10 cellular contexts compared by ENCODE assay signal in genomic region chr6:106692112-106692822, GRCh38.
DNase-seq lines count a peak whose midpoint lies in the region; ATAC-seq and TF ChIP-seq lines count a peak whose summit lies in the region.
"Had no signal": no experiment of that assay in that cellular context is flagged by ENCODE, and none has a peak within 500 bp of the region (broad histone marks: within the 10 kb centered on the region; RNA-seq: fewer than 3 reads in every experiment).

No MANE protein-coding gene starts in this region.

- no peaks in the 10 kb centered on the region for H3K36me3 Mint-ChIP-seq in natural killer cell

- no peak overlapping the region for H3K4me3 Mint-ChIP-seq in natural killer cell
- H3K4me3 Mint-ChIP-seq: central memory CD8-positive, alpha-beta T cell had no signal

- H3K4me1 Mint-ChIP-seq in natural killer cell = no peaks in the 10 kb centered on the region
- H3K4me1 Mint-ChIP-seq: central memory CD8-positive, alpha-beta T cell had no signal

- H3K27ac Mint-ChIP-seq in natural killer cell = no peak overlapping the region

- TF ChIP-seq CTCF in astrocyte of the cerebellum (IDR thresholded peaks at IDR 0.05; ENCODE audit: low read depth, low read length, missing control alignments) = no peak
- TF ChIP-seq CTCF in natural killer cell (IDR thresholded peaks at IDR 0.05) = no peak

- H3K4me3 ChIP-seq in astrocyte of the cerebellum (ENCODE audit: low read depth, low read length) = no peak overlapping the region

- in situ Hi-C loops in astrocyte of the cerebellum (cut with HindIII; ENCODE audit: low sequenced_read_pairs) = loop anchor here (10.0 kb wide), 1 partner anchor 57 kb away; no protein-coding TSS in a partner anchor

- ATAC-seq in GM21515 (IDR thresholded peaks at IDR 0.05; ENCODE audit: unreplicated experiment) (no peak), natural killer cell (no peak)

- intact Hi-C loops in natural killer cell (cut with micrococcal nuclease) = no loop called here

- no peaks in the 10 kb centered on the region for H3K9me3 Mint-ChIP-seq in natural killer cell
- H3K9me3 Mint-ChIP-seq: central memory CD8-positive, alpha-beta T cell had no signal

- peaks cover 9 to 10% of the 10 kb centered on the region in 2 donors for H3K27me3 Mint-ChIP-seq in natural killer cell (ENCODE audit: low read depth in 2 of 2)

- DNase-seq in NCI-H524 (lab: John Stamatoyannopoulos, UW) (peak; percentile 16 to 74), NCI-H524 treated with DMSO at 0.1 percent for 48 hours (lab: John Stamatoyannopoulos, UW) (no peak), astrocyte of the cerebellum (ENCODE audit: low read depth) (peak; percentile 71), islet precursor cell (peak; percentile 70), ureter (ENCODE audit: low spot score) (peak; percentile 54), epidermal melanocyte (ENCODE audit: insufficient read length, low spot score) (no peak), natural killer cell (no peak)
- DNase-seq: AML-193 had no signal

Comparison
In these comparisons a context has a peak if more than half of its experiments do, and no peak if none do; other contexts are left out.
1. DNase-seq: peak in NCI-H524 (2 of 2), astrocyte of the cerebellum (single experiment), islet precursor cell (single experiment) and ureter (single experiment); none in NCI-H524 treated with DMSO at 0.1 percent for 48 hours (single experiment), epidermal melanocyte (single experiment) and natural killer cell (single experiment).